ENCODE assay signal across 25 cellular contexts in the genomic region with DNA sequence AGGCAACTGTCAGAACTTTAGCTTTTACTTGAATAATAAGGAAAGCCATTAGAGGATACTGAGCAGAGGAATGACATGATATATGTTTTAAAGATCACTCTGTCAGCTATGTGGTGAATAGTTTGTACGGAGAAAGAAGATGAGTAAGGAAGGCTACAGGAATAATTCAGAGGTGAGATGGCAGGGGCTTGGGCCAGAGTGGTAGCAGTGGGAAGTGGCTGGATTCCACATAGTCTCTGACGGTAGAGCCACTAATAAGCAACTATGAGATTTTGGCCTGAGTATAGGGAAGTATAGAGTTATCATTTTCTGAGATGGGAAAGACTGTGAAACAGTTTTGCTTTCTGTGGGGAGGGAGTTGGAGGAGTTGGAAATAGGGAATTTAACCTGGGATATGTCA.
"Had no signal": no experiment of that assay in that cellular context is flagged by ENCODE, and none has a peak within 500 bp of the region (broad histone marks: within the 10 kb centered on the region; RNA-seq: fewer than 3 reads in every experiment).

No MANE protein-coding gene starts in this region.

- H3K9me3 Mint-ChIP-seq: effector memory CD8-positive, alpha-beta T cell; mesothelial cell of epicardium; naive B cell; nephron; stimulated activated memory B cell treated with anti-CD40 and anti-IgM and Interleukin-4, amounts not matched to agents 10 μg/mL and 1 μg/mL and 100 μg/mL, for 72 hours had no signal

- H3K36me3 Mint-ChIP-seq: mesothelial cell of epicardium had no signal

- H3K4me1 ChIP-seq: prostate gland, right atrium auricular region, testis, uterus had no signal

- H3K4me3 Mint-ChIP-seq: effector memory CD8-positive, alpha-beta T cell; mesothelial cell of epicardium; naive B cell; nephron; stimulated activated memory B cell treated with anti-CD40 and anti-IgM and Interleukin-4, amounts not matched to agents 10 μg/mL and 1 μg/mL and 100 μg/mL, for 72 hours had no signal

- H3K27ac ChIP-seq: coronary artery, esophagus squamous epithelium, lower lobe of right lung, prostate gland, right atrium auricular region, sigmoid colon, spleen, testis, tibial artery, upper lobe of left lung, uterus had no signal

- H3K9me3 ChIP-seq: esophagus squamous epithelium, lower lobe of right lung, mucosa of descending colon, prostate gland, right atrium auricular region, sigmoid colon, spleen, testis, tibial artery, upper lobe of left lung, uterus had no signal

- H3K27ac Mint-ChIP-seq: effector memory CD8-positive, alpha-beta T cell; mesothelial cell of epicardium; naive B cell; nephron; stimulated activated memory B cell treated with anti-CD40 and anti-IgM and Interleukin-4, amounts not matched to agents 10 μg/mL and 1 μg/mL and 100 μg/mL, for 72 hours had no signal

- DNase-seq: dermis blood vessel endothelial cell; effector memory CD8-positive, alpha-beta T cell; erythroblast; esophagus squamous epithelium; head of caudate nucleus; left ventricle myocardium superior; lower lobe of right lung; mucosa of descending colon; naive B cell; nucleus accumbens; sigmoid colon; spleen; stimulated activated CD4-positive, alpha-beta T cell treated with anti-CD3 and anti-CD28 coated beads, Interleukin-4, amount 100 ng/mL, for 4 hours; stimulated activated naive CD8-positive, alpha-beta T cell treated with anti-CD3 and anti-CD28 coated beads, Interleukin-15, Interleukin-2, amounts not matched to agents 100 U/mL and 50 U/mL, for 24 hours; substantia nigra; testis; tibial artery; upper lobe of left lung; uterus had no signal

- H3K4me3 ChIP-seq: coronary artery, esophagus squamous epithelium, lower lobe of right lung, mucosa of descending colon, prostate gland, right atrium auricular region, sigmoid colon, spleen, testis, tibial artery, upper lobe of left lung, uterus had no signal

- H3K36me3 ChIP-seq: esophagus squamous epithelium, lower lobe of right lung, prostate gland, right atrium auricular region, sigmoid colon, spleen, tibial artery, upper lobe of left lung, uterus had no signal

- H3K27me3 ChIP-seq: esophagus squamous epithelium, right atrium auricular region, sigmoid colon, spleen, testis, tibial artery, upper lobe of left lung, uterus had no signal

- H3K27me3 Mint-ChIP-seq: effector memory CD8-positive, alpha-beta T cell; naive B cell; stimulated activated memory B cell treated with anti-CD40 and anti-IgM and Interleukin-4, amounts not matched to agents 10 μg/mL and 1 μg/mL and 100 μg/mL, for 72 hours had no signal
